ENCODE assay signal across 15 cellular contexts in the genomic region with DNA sequence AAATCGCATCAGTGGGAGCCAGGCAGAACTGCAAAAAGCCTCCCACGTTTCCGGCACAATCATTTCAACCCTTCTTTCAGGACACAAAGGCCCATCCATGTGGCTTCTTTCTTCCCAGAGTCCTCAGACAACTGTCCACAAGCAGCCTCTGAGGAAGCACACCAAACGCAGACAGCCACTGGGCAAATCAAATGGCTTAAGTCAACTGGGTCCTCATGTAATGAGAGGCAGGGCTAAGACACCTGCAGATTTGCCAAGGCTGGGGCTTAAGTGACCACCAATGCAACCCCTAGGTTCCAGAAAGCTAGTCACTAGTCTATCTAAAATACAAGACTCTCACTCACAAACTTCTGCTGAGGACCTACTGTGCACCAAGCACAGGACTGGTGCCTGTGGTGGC. TPM values are rescaled to one million over a fixed set of nuclear protein-coding genes. Genes with fewer than 3 reads are reported as not detected.
"Had no signal": no experiment of that assay in that cellular context is flagged by ENCODE, and none has a peak within 500 bp of the region (broad histone marks: within the 10 kb centered on the region; RNA-seq: fewer than 3 reads in every experiment).

No MANE protein-coding gene starts in this region.

- H3K4me3 Mint-ChIP-seq: activated naive CD8-positive, alpha-beta T cell treated with anti-CD3 and anti-CD28 coated beads, Interleukin-2, amount 10 ng/mL, durations not matched to agents 7 days and 5 days; immature natural killer cell had no signal

- H3K36me3 Mint-ChIP-seq: activated naive CD8-positive, alpha-beta T cell treated with anti-CD3 and anti-CD28 coated beads, Interleukin-2, amount 10 ng/mL, durations not matched to agents 7 days and 5 days; immature natural killer cell had no signal

- H3K36me3 ChIP-seq: brain microvascular endothelial cell, gastrocnemius medialis, heart left ventricle, tibial nerve, vagina had no signal

- H3K4me1 ChIP-seq: parathyroid adenoma had no signal

- H2AFZ ChIP-seq: parathyroid adenoma had no signal

- ATAC-seq: gastrocnemius medialis, heart left ventricle had no signal

- H3K27me3 ChIP-seq: brain microvascular endothelial cell, heart left ventricle, tibial nerve, vagina had no signal

- H3K9ac ChIP-seq: parathyroid adenoma had no signal

- H3K27ac Mint-ChIP-seq: activated naive CD8-positive, alpha-beta T cell treated with anti-CD3 and anti-CD28 coated beads, Interleukin-2, amount 10 ng/mL, durations not matched to agents 7 days and 5 days; immature natural killer cell had no signal

- H3K9me3 ChIP-seq: gastrocnemius medialis, heart left ventricle, tibial nerve, vagina had no signal

- H3K27ac ChIP-seq: brain microvascular endothelial cell, gastrocnemius medialis, parathyroid adenoma, vagina had no signal

- H3K9me3 Mint-ChIP-seq: activated naive CD8-positive, alpha-beta T cell treated with anti-CD3 and anti-CD28 coated beads, Interleukin-2, amount 10 ng/mL, durations not matched to agents 7 days and 5 days; immature natural killer cell had no signal

- H3K4me3 ChIP-seq: gastrocnemius medialis, heart left ventricle, tibial nerve, vagina had no signal

- DNase-seq: activated CD4-positive, alpha-beta T cell treated with anti-CD3 and anti-CD28 coated beads for 1 hour; activated CD4-positive, alpha-beta T cell treated with anti-CD3 and anti-CD28 coated beads, Interleukin-2, amount 50 U/mL, for 4 hours; activated naive CD4-positive, alpha-beta T cell; activated naive CD8-positive, alpha-beta T cell treated with anti-CD3 and anti-CD28 coated beads, Interleukin-2, amount 10 ng/mL, durations not matched to agents 7 days and 5 days; activated T-cell treated with anti-CD3 and anti-CD28 coated beads for 4 hours; brain microvascular endothelial cell; effector memory CD4-positive, alpha-beta T cell; gastrocnemius medialis; immature natural killer cell; stimulated activated CD4-positive, alpha-beta T cell treated with anti-CD3 and anti-CD28 coated beads, Interleukin-2, amount 100 ng/mL, for 48 hours; stimulated activated naive CD4-positive, alpha-beta T cell had no signal

- H3K4me1 Mint-ChIP-seq: activated naive CD8-positive, alpha-beta T cell treated with anti-CD3 and anti-CD28 coated beads, Interleukin-2, amount 10 ng/mL, durations not matched to agents 7 days and 5 days; immature natural killer cell had no signal

RNA-seq across cellular contexts. Expression of gene ZNF860, which starts 8.5 kb away (rescaled TPM):
- total RNA-seq: activated naive CD8-positive, alpha-beta T cell treated with anti-CD3 and anti-CD28 coated beads, Interleukin-2, amount 10 ng/mL, durations not matched to agents 7 days and 5 days had no signal
- polyA plus RNA-seq: immature natural killer cell had no signal
